ENCODE assay signal across 1 cellular context in the genomic region with DNA sequence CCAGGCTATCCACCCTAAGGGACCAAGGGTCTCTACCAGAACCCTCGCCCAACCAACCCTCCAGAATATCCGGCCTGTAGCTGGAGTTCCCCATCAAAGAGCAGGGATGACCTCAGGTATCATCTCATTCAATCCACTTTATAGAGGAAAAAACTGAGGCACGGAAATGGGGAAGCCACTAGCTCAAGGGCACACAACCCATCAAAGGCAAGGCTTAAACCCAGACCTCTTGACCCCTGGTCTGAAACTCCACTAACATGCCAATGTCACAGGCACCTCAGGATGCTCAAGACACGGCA.
TF ChIP-seq lines count a peak whose summit lies in the region.

No MANE protein-coding gene starts in this region.

TF ChIP-seq in H1, 55 proteins besides CTCF, POLR2A, EP300 and RAD21:
- TF ChIP-seq, protein P1, sequence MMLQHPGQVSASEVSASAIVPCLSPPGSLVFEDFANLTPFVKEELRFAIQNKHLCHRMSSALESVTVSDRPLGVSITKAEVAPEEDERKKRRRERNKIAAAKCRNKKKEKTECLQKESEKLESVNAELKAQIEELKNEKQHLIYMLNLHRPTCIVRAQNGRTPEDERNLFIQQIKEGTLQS (IDR thresholded peaks at IDR 0.05; ENCODE audit: insufficient read depth, low read depth, low read length): no peak
- TF ChIP-seq SIN3A (conservative IDR thresholded peaks at IDR 0.05 in 1 of 2, IDR thresholded peaks at IDR 0.05 in 1 of 2; ENCODE audit: low read depth in 1 of 2, low read length in 2 of 2): no peak
- TF ChIP-seq, protein P2, sequence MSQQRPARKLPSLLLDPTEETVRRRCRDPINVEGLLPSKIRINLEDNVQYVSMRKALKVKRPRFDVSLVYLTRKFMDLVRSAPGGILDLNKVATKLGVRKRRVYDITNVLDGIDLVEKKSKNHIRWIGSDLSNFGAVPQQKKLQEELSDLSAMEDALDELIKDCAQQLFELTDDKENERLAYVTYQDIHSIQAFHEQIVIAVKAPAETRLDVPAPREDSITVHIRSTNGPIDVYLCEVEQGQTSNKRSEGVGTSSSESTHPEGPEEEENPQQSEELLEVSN (IDR thresholded peaks at IDR 0.05): no peak
- no peak for TF ChIP-seq YY1 (IDR thresholded peaks at IDR 0.05; ENCODE audit: low read depth, low read length)
- TF ChIP-seq NRF1 (IDR thresholded peaks at IDR 0.05; ENCODE audit: low read depth, low read length): no peak
- TF ChIP-seq, protein P3, sequence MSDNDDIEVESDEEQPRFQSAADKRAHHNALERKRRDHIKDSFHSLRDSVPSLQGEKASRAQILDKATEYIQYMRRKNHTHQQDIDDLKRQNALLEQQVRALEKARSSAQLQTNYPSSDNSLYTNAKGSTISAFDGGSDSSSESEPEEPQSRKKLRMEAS (IDR thresholded peaks at IDR 0.05): no peak
- no peak for TF ChIP-seq CEBPB (IDR thresholded peaks at IDR 0.05; ENCODE audit: low read depth, low read length)
- no peak for TF ChIP-seq EZH2 (IDR thresholded peaks at IDR 0.05; ENCODE audit: low read depth, low read length, severe bottlenecking)
- TF ChIP-seq, protein P4, sequence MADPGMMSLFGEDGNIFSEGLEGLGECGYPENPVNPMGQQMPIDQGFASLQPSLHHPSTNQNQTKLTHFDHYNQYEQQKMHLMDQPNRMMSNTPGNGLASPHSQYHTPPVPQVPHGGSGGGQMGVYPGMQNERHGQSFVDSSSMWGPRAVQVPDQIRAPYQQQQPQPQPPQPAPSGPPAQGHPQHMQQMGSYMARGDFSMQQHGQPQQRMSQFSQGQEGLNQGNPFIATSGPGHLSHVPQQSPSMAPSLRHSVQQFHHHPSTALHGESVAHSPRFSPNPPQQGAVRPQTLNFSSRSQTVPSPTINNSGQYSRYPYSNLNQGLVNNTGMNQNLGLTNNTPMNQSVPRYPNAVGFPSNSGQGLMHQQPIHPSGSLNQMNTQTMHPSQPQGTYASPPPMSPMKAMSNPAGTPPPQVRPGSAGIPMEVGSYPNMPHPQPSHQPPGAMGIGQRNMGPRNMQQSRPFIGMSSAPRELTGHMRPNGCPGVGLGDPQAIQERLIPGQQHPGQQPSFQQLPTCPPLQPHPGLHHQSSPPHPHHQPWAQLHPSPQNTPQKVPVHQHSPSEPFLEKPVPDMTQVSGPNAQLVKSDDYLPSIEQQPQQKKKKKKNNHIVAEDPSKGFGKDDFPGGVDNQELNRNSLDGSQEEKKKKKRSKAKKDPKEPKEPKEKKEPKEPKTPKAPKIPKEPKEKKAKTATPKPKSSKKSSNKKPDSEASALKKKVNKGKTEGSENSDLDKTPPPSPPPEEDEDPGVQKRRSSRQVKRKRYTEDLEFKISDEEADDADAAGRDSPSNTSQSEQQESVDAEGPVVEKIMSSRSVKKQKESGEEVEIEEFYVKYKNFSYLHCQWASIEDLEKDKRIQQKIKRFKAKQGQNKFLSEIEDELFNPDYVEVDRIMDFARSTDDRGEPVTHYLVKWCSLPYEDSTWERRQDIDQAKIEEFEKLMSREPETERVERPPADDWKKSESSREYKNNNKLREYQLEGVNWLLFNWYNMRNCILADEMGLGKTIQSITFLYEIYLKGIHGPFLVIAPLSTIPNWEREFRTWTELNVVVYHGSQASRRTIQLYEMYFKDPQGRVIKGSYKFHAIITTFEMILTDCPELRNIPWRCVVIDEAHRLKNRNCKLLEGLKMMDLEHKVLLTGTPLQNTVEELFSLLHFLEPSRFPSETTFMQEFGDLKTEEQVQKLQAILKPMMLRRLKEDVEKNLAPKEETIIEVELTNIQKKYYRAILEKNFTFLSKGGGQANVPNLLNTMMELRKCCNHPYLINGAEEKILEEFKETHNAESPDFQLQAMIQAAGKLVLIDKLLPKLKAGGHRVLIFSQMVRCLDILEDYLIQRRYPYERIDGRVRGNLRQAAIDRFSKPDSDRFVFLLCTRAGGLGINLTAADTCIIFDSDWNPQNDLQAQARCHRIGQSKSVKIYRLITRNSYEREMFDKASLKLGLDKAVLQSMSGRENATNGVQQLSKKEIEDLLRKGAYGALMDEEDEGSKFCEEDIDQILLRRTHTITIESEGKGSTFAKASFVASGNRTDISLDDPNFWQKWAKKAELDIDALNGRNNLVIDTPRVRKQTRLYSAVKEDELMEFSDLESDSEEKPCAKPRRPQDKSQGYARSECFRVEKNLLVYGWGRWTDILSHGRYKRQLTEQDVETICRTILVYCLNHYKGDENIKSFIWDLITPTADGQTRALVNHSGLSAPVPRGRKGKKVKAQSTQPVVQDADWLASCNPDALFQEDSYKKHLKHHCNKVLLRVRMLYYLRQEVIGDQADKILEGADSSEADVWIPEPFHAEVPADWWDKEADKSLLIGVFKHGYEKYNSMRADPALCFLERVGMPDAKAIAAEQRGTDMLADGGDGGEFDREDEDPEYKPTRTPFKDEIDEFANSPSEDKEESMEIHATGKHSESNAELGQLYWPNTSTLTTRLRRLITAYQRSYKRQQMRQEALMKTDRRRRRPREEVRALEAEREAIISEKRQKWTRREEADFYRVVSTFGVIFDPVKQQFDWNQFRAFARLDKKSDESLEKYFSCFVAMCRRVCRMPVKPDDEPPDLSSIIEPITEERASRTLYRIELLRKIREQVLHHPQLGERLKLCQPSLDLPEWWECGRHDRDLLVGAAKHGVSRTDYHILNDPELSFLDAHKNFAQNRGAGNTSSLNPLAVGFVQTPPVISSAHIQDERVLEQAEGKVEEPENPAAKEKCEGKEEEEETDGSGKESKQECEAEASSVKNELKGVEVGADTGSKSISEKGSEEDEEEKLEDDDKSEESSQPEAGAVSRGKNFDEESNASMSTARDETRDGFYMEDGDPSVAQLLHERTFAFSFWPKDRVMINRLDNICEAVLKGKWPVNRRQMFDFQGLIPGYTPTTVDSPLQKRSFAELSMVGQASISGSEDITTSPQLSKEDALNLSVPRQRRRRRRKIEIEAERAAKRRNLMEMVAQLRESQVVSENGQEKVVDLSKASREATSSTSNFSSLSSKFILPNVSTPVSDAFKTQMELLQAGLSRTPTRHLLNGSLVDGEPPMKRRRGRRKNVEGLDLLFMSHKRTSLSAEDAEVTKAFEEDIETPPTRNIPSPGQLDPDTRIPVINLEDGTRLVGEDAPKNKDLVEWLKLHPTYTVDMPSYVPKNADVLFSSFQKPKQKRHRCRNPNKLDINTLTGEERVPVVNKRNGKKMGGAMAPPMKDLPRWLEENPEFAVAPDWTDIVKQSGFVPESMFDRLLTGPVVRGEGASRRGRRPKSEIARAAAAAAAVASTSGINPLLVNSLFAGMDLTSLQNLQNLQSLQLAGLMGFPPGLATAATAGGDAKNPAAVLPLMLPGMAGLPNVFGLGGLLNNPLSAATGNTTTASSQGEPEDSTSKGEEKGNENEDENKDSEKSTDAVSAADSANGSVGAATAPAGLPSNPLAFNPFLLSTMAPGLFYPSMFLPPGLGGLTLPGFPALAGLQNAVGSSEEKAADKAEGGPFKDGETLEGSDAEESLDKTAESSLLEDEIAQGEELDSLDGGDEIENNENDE (IDR thresholded peaks at IDR 0.05; ENCODE audit: insufficient replicate concordance, low read length): no peak
- TF ChIP-seq TCF12 (IDR thresholded peaks at IDR 0.05; ENCODE audit: low read depth, low read length): no peak
- no peak for TF ChIP-seq KDM4A (IDR thresholded peaks at IDR 0.05; ENCODE audit: low read depth, low read length, severe bottlenecking)
- TF ChIP-seq RXRA (IDR thresholded peaks at IDR 0.05; ENCODE audit: insufficient read depth, low read depth, low read length): no peak
- TF ChIP-seq CBX5 (IDR thresholded peaks at IDR 0.05; ENCODE audit: low read depth, low read length): no peak
- TF ChIP-seq BRCA1 (IDR thresholded peaks at IDR 0.05; ENCODE audit: low read depth, low read length): no peak
- no peak for TF ChIP-seq BCL11A (IDR thresholded peaks at IDR 0.05; ENCODE audit: low read depth in 2 of 2, low read length in 2 of 2)
- TF ChIP-seq GTF2F1 (IDR thresholded peaks at IDR 0.05; ENCODE audit: borderline replicate concordance, low read depth, low read length): no peak
TF ChIP-seq in H1: peak in this region for 0.
